21 cellular contexts compared by ENCODE assay signal in genomic region chr12:93868771-93869170, GRCh38.
DNase-seq lines count a peak whose midpoint lies in the region; ATAC-seq and TF ChIP-seq lines count a peak whose summit lies in the region.
"Had no signal": no experiment of that assay in that cellular context is flagged by ENCODE, and none has a peak within 500 bp of the region (broad histone marks: within the 10 kb centered on the region; RNA-seq: fewer than 3 reads in every experiment).

No MANE protein-coding gene starts in this region.

- no peaks in the 10 kb centered on the region for H3K79me2 ChIP-seq in hepatocyte

- peaks cover 9% of the 10 kb centered on the region for H3K9me3 ChIP-seq in aorta (ENCODE audit: control insufficient read depth, low read length)
- peaks cover 20% of the 10 kb centered on the region for H3K9me3 ChIP-seq in hepatocyte (ENCODE audit: low read depth)

- H3K4me3 Mint-ChIP-seq in T-cell = no peak overlapping the region
- H3K4me3 Mint-ChIP-seq: activated naive CD4-positive, alpha-beta T cell treated with anti-CD3 and anti-CD28 coated beads, Interleukin-2, amount 50 U/mL, for 24 hours; activated T-cell treated with anti-CD3 and anti-CD28 coated beads, Interleukin-2, amount 50 U/mL, for 72 hours; neural crest cell had no signal

- no peaks in the 10 kb centered on the region for H3K4me1 Mint-ChIP-seq in T-cell
- H3K4me1 Mint-ChIP-seq: activated naive CD4-positive, alpha-beta T cell treated with anti-CD3 and anti-CD28 coated beads, Interleukin-2, amount 50 U/mL, for 24 hours; neural crest cell had no signal

- H3K27me3 Mint-ChIP-seq in T-cell = no peaks in the 10 kb centered on the region
- H3K27me3 Mint-ChIP-seq: activated naive CD4-positive, alpha-beta T cell treated with anti-CD3 and anti-CD28 coated beads, Interleukin-2, amount 50 U/mL, for 24 hours had no signal

- no peaks in the 10 kb centered on the region for H3K9me2 ChIP-seq in hepatocyte (replicated peaks; ENCODE audit: insufficient read depth)

- H3K27me3 ChIP-seq in aorta (ENCODE audit: control insufficient read depth in 1 of 2, insufficient read depth in 2 of 2, low read length in 1 of 2) (no peaks in the 10 kb centered on the region), hepatocyte (no peaks in the 10 kb centered on the region)
- H3K27me3 ChIP-seq: BLaER1 treated with 17β-estradiol and CSF1 and Interleukin-3, amounts not matched to agents 10 nM and 100 nM; cardiac muscle cell; dorsolateral prefrontal cortex; suprapubic skin; uterus had no signal

- H4K20me1 ChIP-seq in hepatocyte (ENCODE audit: insufficient read depth, poor library complexity, severe bottlenecking) = no peaks in the 10 kb centered on the region
- H4K20me1 ChIP-seq: BLaER1 treated with 17β-estradiol and CSF1 and Interleukin-3, amounts not matched to agents 10 nM and 100 nM had no signal

- CTCF ChIA-PET in T-cell (lab: Charles Lee) = no interaction called here

- peaks cover 50% of the 10 kb centered on the region for H3K36me3 Mint-ChIP-seq in T-cell

- H3K27ac ChIP-seq in aorta (ENCODE audit: low read depth in 1 of 2, low read length in 2 of 2) = no peak overlapping the region
- no peak overlapping the region for H3K27ac ChIP-seq in hepatocyte
- H3K27ac ChIP-seq: BLaER1 treated with 17β-estradiol and CSF1 and Interleukin-3, amounts not matched to agents 10 nM and 100 nM; cardiac muscle cell; dorsolateral prefrontal cortex; suprapubic skin; uterus had no signal

- ATAC-seq in Right ventricle myocardium superior (ENCODE audit: poor library complexity) (peak; percentile 90), left ventricle myocardium superior (peak; percentile 93), aorta (ENCODE audit: low FRiP score) (peak; percentile 72), T-cell (replicated peaks in 1 of 4) (no peak), HG02571 (IDR thresholded peaks at IDR 0.05; ENCODE audit: unreplicated experiment) (no peak)
- ATAC-seq: activated CD4-positive, CD25-positive, alpha-beta regulatory T cell treated with anti-CD3 and anti-CD28 coated beads, Interleukin-2, amount 50 U/mL, for 24 hours; activated T-cell treated with anti-CD3 and anti-CD28 coated beads, Interleukin-2, amount 50 U/mL, for 72 hours had no signal

- H3K9me3 Mint-ChIP-seq in T-cell = peaks cover 31 to 73% (median 59%) of the 10 kb centered on the region in 3 donors

- intact Hi-C loops in Right ventricle myocardium superior (cut with DNase I) = no loop called here
- intact Hi-C loops in cardiac septum (cut with DNase I) = no loop called here
- intact Hi-C loops in left ventricle myocardium superior (cut with micrococcal nuclease) = no loop called here
- intact Hi-C loops in aorta (cut with DNase I) = no loop called here

- H3K36me3 ChIP-seq in aorta (ENCODE audit: control insufficient read depth in 1 of 2, insufficient read depth in 2 of 2, low read length in 1 of 2) (no peaks in the 10 kb centered on the region), hepatocyte (replicated peaks; ENCODE audit: insufficient read depth, low read depth) (no peaks in the 10 kb centered on the region)
- H3K36me3 ChIP-seq: cardiac muscle cell, suprapubic skin, uterus had no signal

- TF ChIP-seq CTCF in choroid plexus epithelial cell (conservative IDR thresholded peaks at IDR 0.05; ENCODE audit: low read depth, low read length) (no peak), hepatocyte (IDR thresholded peaks at IDR 0.05; ENCODE audit: poor library complexity) (no peak)

- H3K4me2 ChIP-seq in hepatocyte = no peak overlapping the region
- H3K4me2 ChIP-seq: BLaER1 treated with 17β-estradiol and CSF1 and Interleukin-3, amounts not matched to agents 10 nM and 100 nM had no signal

- POLR2A ChIA-PET in T-cell (lab: Charles Lee) = no interaction called here

- no peak overlapping the region for H2AFZ ChIP-seq in hepatocyte

- H3K4me3 ChIP-seq in choroid plexus epithelial cell (ENCODE audit: low read depth, low read length) = no peak overlapping the region
- no peak overlapping the region for H3K4me3 ChIP-seq in aorta (ENCODE audit: low read length in 2 of 2)
- no peak overlapping the region for H3K4me3 ChIP-seq in hepatocyte
- H3K4me3 ChIP-seq: BLaER1 treated with 17β-estradiol and CSF1 and Interleukin-3, amounts not matched to agents 10 nM and 100 nM; cardiac muscle cell; dorsolateral prefrontal cortex; suprapubic skin; uterus had no signal

- H3K4me1 ChIP-seq in aorta (ENCODE audit: control insufficient read depth in 1 of 2, insufficient read depth in 2 of 2, low read length in 2 of 2) (peaks cover 0 to 4% of the 10 kb centered on the region in 2 donors), hepatocyte (ENCODE audit: insufficient read depth) (no peaks in the 10 kb centered on the region)
- H3K4me1 ChIP-seq: BLaER1 treated with 17β-estradiol and CSF1 and Interleukin-3, amounts not matched to agents 10 nM and 100 nM; uterus had no signal

- DNase-seq in Right ventricle myocardium superior = no peak
- no peak for DNase-seq in cardiac septum (ENCODE audit: low spot score)
- peak; percentile 91 for DNase-seq in choroid plexus epithelial cell (ENCODE audit: low read depth)
- no peak for DNase-seq in left ventricle myocardium superior
- DNase-seq in aorta = no peak
- no peak for DNase-seq in T-cell
- no peak for DNase-seq in hepatocyte (ENCODE audit: low spot score)
- DNase-seq: activated CD8-positive, alpha-beta memory T cell treated with anti-CD3 and anti-CD28 coated beads for 24 hours; activated T-cell treated with anti-CD3 and anti-CD28 coated beads, Interleukin-2, amount 50 U/mL, for 72 hours; Calu3; dorsolateral prefrontal cortex; NCI-H2107; NCI-H510A treated with DMSO at 0.1 percent for 48 hours; uterus had no signal

- no peak overlapping the region for H3K27ac Mint-ChIP-seq in T-cell
- H3K27ac Mint-ChIP-seq: activated naive CD4-positive, alpha-beta T cell treated with anti-CD3 and anti-CD28 coated beads, Interleukin-2, amount 50 U/mL, for 24 hours had no signal

Comparison
In these comparisons a context has a peak if more than half of its experiments do, and no peak if none do; other contexts are left out.
1. ATAC-seq: peak in Right ventricle myocardium superior (single experiment), left ventricle myocardium superior (single experiment) and aorta (single experiment); none in T-cell (0 of 4) and HG02571 (single experiment).